ENCODE assay signal across 18 cellular contexts in the genomic region with DNA sequence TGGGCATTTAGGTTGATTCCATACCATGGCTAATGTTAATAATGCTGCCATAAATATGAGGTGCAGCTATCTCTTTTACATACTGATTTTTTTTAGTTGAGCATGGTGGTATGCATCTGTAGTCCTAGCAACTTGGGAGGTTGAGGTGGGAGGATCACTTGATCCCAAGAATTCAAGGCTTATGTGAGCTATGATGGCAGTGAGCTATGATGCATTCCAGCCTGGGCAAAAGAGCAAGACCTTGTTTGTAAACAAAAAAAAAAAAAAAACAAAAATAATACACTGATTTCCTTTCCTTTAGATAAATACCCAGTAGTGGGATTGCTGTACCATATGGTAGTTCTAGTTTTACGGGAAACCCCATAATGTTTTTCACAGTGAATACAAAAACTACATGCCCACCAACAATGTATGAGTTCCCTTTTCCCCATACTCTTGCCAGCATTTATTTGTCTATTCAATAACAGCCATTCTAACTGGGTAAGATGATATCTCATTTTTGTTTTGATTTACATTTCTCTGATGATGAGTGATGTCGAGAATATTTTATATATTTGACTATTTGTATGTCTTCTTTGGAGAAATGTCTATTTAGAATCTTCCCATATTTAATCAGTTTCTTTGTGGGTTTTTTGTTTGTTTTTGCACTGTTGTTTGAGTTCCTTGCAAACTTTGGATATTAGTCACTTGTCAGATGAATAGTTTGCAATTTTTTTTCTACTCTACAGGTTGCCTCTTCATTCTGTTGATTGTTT.
A peak's percentile ranks its signal among the peaks of the same experiment; 100 is the strongest.
DNase-seq lines count a peak whose midpoint lies in the region; TF ChIP-seq lines count a peak whose summit lies in the region.
"Had no signal": no experiment of that assay in that cellular context is flagged by ENCODE, and none has a peak within 500 bp of the region (broad histone marks: within the 10 kb centered on the region; RNA-seq: fewer than 3 reads in every experiment).

No MANE protein-coding gene starts in this region.

- CTCF ChIA-PET in PC-9 (lab: Charles Lee): interaction anchor here (0.6 kb wide), 1 partner anchor 584 kb away, joined by 10 read pairs; no protein-coding TSS in a partner anchor

- peak; percentile 86 for DNase-seq in ELR (ENCODE audit: low read depth)
- DNase-seq in PC-9: peak; percentile 25 to 89
- DNase-seq in choroid plexus epithelial cell (ENCODE audit: low read depth): peak; percentile 81
- DNase-seq in mesenchymal stem cell: peak; percentile 38
- DNase-seq in ascending aorta (ENCODE audit: low spot score in 2 of 2): no peak
- DNase-seq in mucosa of gallbladder (ENCODE audit: low spot score): no peak
- DNase-seq in DMS114 treated with DMSO at 0.1 percent for 48 hours (lab: John Stamatoyannopoulos, UW; ENCODE audit: unreplicated experiment): no peak
- no peak for DNase-seq in COLO829 (ENCODE audit: low spot score)
- DNase-seq: activated CD8-positive, alpha-beta memory T cell treated with anti-CD3 and anti-CD28 coated beads, Interleukin-2, amount 50 U/mL, for 4 hours; effector CD8-positive, alpha-beta T cell; heart right ventricle; NCI-H1417; NCI-H2107; NCI-H526; SIG-M5; T-helper 17 cell; upper lobe of left lung had no signal

- no peak overlapping the region for H2BK5ac ChIP-seq in mesenchymal stem cell (ENCODE audit: low read depth, low read length, poor library complexity, severe bottlenecking)

- no peak overlapping the region for H3K14ac ChIP-seq in mesenchymal stem cell (ENCODE audit: low read length in 2 of 2)

- no peak overlapping the region for H3K23ac ChIP-seq in mesenchymal stem cell (ENCODE audit: low read length in 2 of 2)

- no peak overlapping the region for H2BK15ac ChIP-seq in mesenchymal stem cell (ENCODE audit: low read depth, poor library complexity, severe bottlenecking)

- 37% methylated on average over 2 of the region's 2 CpGs for WGBS in mesenchymal stem cell

- H4K8ac ChIP-seq in mesenchymal stem cell (ENCODE audit: low read length): no peak overlapping the region

- H3K27me3 ChIP-seq in PC-9 (ENCODE audit: insufficient read depth, low read depth) (no peaks in the 10 kb centered on the region), mesenchymal stem cell (ENCODE audit: control insufficient read depth in 1 of 2, insufficient read depth in 1 of 2, low read length in 2 of 2) (no peaks in the 10 kb centered on the region), ascending aorta (no peaks in the 10 kb centered on the region)
- H3K27me3 ChIP-seq: heart right ventricle, neural progenitor cell, upper lobe of left lung had no signal

- no peak overlapping the region for H2BK120ac ChIP-seq in mesenchymal stem cell (ENCODE audit: low read depth, low read length)

- H3K9me3 ChIP-seq in PC-9 (ENCODE audit: insufficient read depth, low read depth) (peaks cover 19% of the 10 kb centered on the region; the same call in 1 of the 2 replicates), mesenchymal stem cell (ENCODE audit: control insufficient read depth, low read length) (no peaks in the 10 kb centered on the region), ascending aorta (no peaks in the 10 kb centered on the region)
- H3K9me3 ChIP-seq: heart right ventricle, upper lobe of left lung had no signal

- H3K36me3 ChIP-seq in PC-9 (ENCODE audit: low read depth) (no peaks in the 10 kb centered on the region), mesenchymal stem cell (ENCODE audit: control insufficient read depth in 1 of 2, insufficient read depth in 2 of 2, low read depth in 1 of 2, low read length in 2 of 2) (no peaks in the 10 kb centered on the region), ascending aorta (no peaks in the 10 kb centered on the region)
- H3K36me3 ChIP-seq: heart right ventricle, neural progenitor cell, upper lobe of left lung had no signal

- H3K4me2 ChIP-seq in PC-9: peak overlapping the region; percentile 47
- no peak overlapping the region for H3K4me2 ChIP-seq in mesenchymal stem cell (ENCODE audit: low read length, poor library complexity, severe bottlenecking)
- H3K4me2 ChIP-seq: neural progenitor cell had no signal

- H3K4me3 ChIP-seq in PC-9: no peak overlapping the region
- H3K4me3 ChIP-seq in choroid plexus epithelial cell (ENCODE audit: low read depth, low read length): no peak overlapping the region
- H3K4me3 ChIP-seq in mesenchymal stem cell (ENCODE audit: insufficient read depth in 1 of 2, low read depth in 1 of 2, low read length in 2 of 2): no peak overlapping the region
- H3K4me3 ChIP-seq in ascending aorta: no peak overlapping the region
- H3K4me3 ChIP-seq: heart right ventricle, neural progenitor cell, upper lobe of left lung had no signal

- no peaks in the 10 kb centered on the region for H3K79me2 ChIP-seq in PC-9 (ENCODE audit: low read depth)

- no peaks in the 10 kb centered on the region for H3K9me2 ChIP-seq in PC-9 (ENCODE audit: insufficient read depth)

- intact Hi-C loops in PC-9 (cut with micrococcal nuclease; ENCODE audit: unreplicated experiment) (loop anchor here (2.0 to 10.0 kb wide), 2 partner anchors 182 to 274 kb away; no protein-coding TSS in a partner anchor), ascending aorta (cut with DNase I) (no loop called here)

- TF ChIP-seq CTCF in PC-9 (conservative IDR thresholded peaks at IDR 0.05) (no peak), choroid plexus epithelial cell (conservative IDR thresholded peaks at IDR 0.05; ENCODE audit: low read depth, low read length) (no peak), ascending aorta (IDR thresholded peaks at IDR 0.05) (no peak)

- H3K27ac ChIP-seq in PC-9 (peak overlapping the region; percentile 40), mesenchymal stem cell (ENCODE audit: low read length, poor library complexity, severe bottlenecking) (peak overlapping the region; percentile 46), ascending aorta (no peak overlapping the region)
- H3K27ac ChIP-seq: heart right ventricle, neural progenitor cell, upper lobe of left lung had no signal

- no peak overlapping the region for H2BK12ac ChIP-seq in mesenchymal stem cell (ENCODE audit: low read length in 2 of 2)

- H3K4me1 ChIP-seq in PC-9 (replicated peaks; ENCODE audit: insufficient read depth) (peaks cover 35% of the 10 kb centered on the region), mesenchymal stem cell (ENCODE audit: control insufficient read depth, insufficient read depth, low read depth, low read length) (peaks cover 2% of the 10 kb centered on the region), ascending aorta (no peaks in the 10 kb centered on the region)
- H3K4me1 ChIP-seq: heart right ventricle, neural progenitor cell, upper lobe of left lung had no signal

- H3K18ac ChIP-seq in mesenchymal stem cell (ENCODE audit: low read depth in 1 of 2, low read length in 2 of 2): no peak overlapping the region

- no peak overlapping the region for H4K91ac ChIP-seq in mesenchymal stem cell (ENCODE audit: low read length)

- H3K79me1 ChIP-seq in mesenchymal stem cell (replicated peaks; ENCODE audit: low read length, poor library complexity, severe bottlenecking): no peaks in the 10 kb centered on the region

- POLR2A ChIA-PET in PC-9 (lab: Charles Lee; ENCODE audit: unreplicated experiment): interaction anchor here (0.6 kb wide), 2 partner anchors 406 to 503 kb away, joined by 3 to 10 read pairs; no protein-coding TSS in a partner anchor

- H2AFZ ChIP-seq in PC-9: no peak overlapping the region
- H2AFZ ChIP-seq in mesenchymal stem cell (ENCODE audit: low read depth, low read length): no peak overlapping the region
- H2AFZ ChIP-seq: neural progenitor cell had no signal

- peaks cover 12% of the 10 kb centered on the region; the same call in 1 of the 2 replicates for H3F3A ChIP-seq in PC-9 (ENCODE audit: insufficient read depth, low read depth)

- H4K20me1 ChIP-seq in PC-9 (ENCODE audit: insufficient read depth): no peaks in the 10 kb centered on the region

- no peak overlapping the region for H3K4ac ChIP-seq in mesenchymal stem cell (ENCODE audit: low read depth in 1 of 2, low read length in 2 of 2)

- no peak overlapping the region for H2AK5ac ChIP-seq in mesenchymal stem cell (ENCODE audit: low read length, severe bottlenecking)

- no peak overlapping the region for H3K9ac ChIP-seq in mesenchymal stem cell (ENCODE audit: low read length)
- H3K9ac ChIP-seq: neural progenitor cell had no signal

- BruUV-seq in PC-9 (replicated peaks; lab: Mats Ljungman, UMichigan): no TSS peak

Comparison
In these comparisons a context has a peak if more than half of its experiments do, and no peak if none do; other contexts are left out.
1. DNase-seq: peak in ELR (single experiment), PC-9 (2 of 2), choroid plexus epithelial cell (single experiment) and mesenchymal stem cell (single experiment); none in ascending aorta (0 of 2), mucosa of gallbladder (single experiment), DMS114 treated with DMSO at 0.1 percent for 48 hours (single experiment) and COLO829 (single experiment).
2. H3K27ac ChIP-seq: peak in PC-9 (single experiment) and mesenchymal stem cell (single experiment); none in ascending aorta (0 of 2).